ENCODE assay signal across 10 cellular contexts in genomic region chr6:125346143-125346925, GRCh38. TPM values are rescaled to one million over a fixed set of nuclear protein-coding genes. Genes with fewer than 3 reads are reported as not detected.
DNase-seq lines count a peak whose midpoint lies in the region; ATAC-seq lines count a peak whose summit lies in the region.
"Had no signal": no experiment of that assay in that cellular context is flagged by ENCODE, and none has a peak within 500 bp of the region (broad histone marks: within the 10 kb centered on the region; RNA-seq: fewer than 3 reads in every experiment).

No MANE protein-coding gene starts in this region.

- peak overlapping the region; percentile 29 for H2AFZ ChIP-seq in mesenchymal stem cell (ENCODE audit: low read depth, low read length)

- H3K79me1 ChIP-seq in mesenchymal stem cell (replicated peaks; ENCODE audit: low read length, poor library complexity, severe bottlenecking) = no peaks in the 10 kb centered on the region

- H3K4me2 ChIP-seq in mesenchymal stem cell (ENCODE audit: low read length, poor library complexity, severe bottlenecking) = no peak overlapping the region

- H4K8ac ChIP-seq in mesenchymal stem cell (ENCODE audit: low read length) = peak overlapping the region; percentile 55

- H3K27ac Mint-ChIP-seq in activated T-helper 2 cell treated with anti-CD3 and anti-CD28 coated beads, Interferon-gamma antibody, Interleukin-2, Interleukin-4, amounts not matched to agents 10 μg/mL and 5 μg/mL and 100 μg/mL, durations not matched to agents 14 hours and 24 hours and 36 hours = no peak overlapping the region
- H3K27ac Mint-ChIP-seq: activated naive CD8-positive, alpha-beta T cell had no signal

- H2BK120ac ChIP-seq in mesenchymal stem cell (ENCODE audit: low read depth, low read length) = no peak overlapping the region

- peaks cover 3% of the 10 kb centered on the region for H3K4me1 ChIP-seq in mesenchymal stem cell (ENCODE audit: control insufficient read depth, insufficient read depth, low read depth, low read length)

- H3K18ac ChIP-seq in mesenchymal stem cell (ENCODE audit: low read depth in 1 of 2, low read length in 2 of 2) = peak overlapping the region in 1 of 2 experiments; percentile 37

- H3K9me3 ChIP-seq in mesenchymal stem cell (ENCODE audit: control insufficient read depth, low read length) = no peaks in the 10 kb centered on the region

- H3K36me3 ChIP-seq in mesenchymal stem cell (ENCODE audit: control insufficient read depth in 1 of 2, insufficient read depth in 2 of 2, low read depth in 1 of 2, low read length in 2 of 2) = no peaks in the 10 kb centered on the region

- H3K9me3 Mint-ChIP-seq in activated T-helper 2 cell treated with anti-CD3 and anti-CD28 coated beads, Interferon-gamma antibody, Interleukin-2, Interleukin-4, amounts not matched to agents 10 μg/mL and 5 μg/mL and 100 μg/mL, durations not matched to agents 14 hours and 24 hours and 36 hours = no peaks in the 10 kb centered on the region

- H3K27ac ChIP-seq in mesenchymal stem cell (ENCODE audit: low read length, poor library complexity, severe bottlenecking) = no peak overlapping the region

- H3K9ac ChIP-seq in mesenchymal stem cell (ENCODE audit: low read length) = no peak overlapping the region

- no peak overlapping the region for H2BK15ac ChIP-seq in mesenchymal stem cell (ENCODE audit: low read depth, poor library complexity, severe bottlenecking)

- H3K4ac ChIP-seq in mesenchymal stem cell (ENCODE audit: low read depth in 1 of 2, low read length in 2 of 2) = no peak overlapping the region

- peak; percentile 74 for DNase-seq in NCI-H69 (lab: John Stamatoyannopoulos, UW)
- DNase-seq in mesenchymal stem cell = no peak
- no peak for DNase-seq in activated CD4-positive, alpha-beta T cell treated with anti-CD3 and anti-CD28 coated beads, Interleukin-2, amount 50 U/mL, for 4 hours
- no peak for DNase-seq in activated T-helper 2 cell treated with anti-CD3 and anti-CD28 coated beads, Interferon-gamma antibody, Interleukin-2, Interleukin-4, amounts not matched to agents 10 μg/mL and 5 μg/mL and 100 μg/mL, durations not matched to agents 14 hours and 24 hours and 36 hours (ENCODE audit: low spot score)
- no peak for DNase-seq in central memory CD4-positive, alpha-beta T cell
- no peak for DNase-seq in NCI-H82 treated with DMSO at 0.1 percent for 48 hours (lab: John Stamatoyannopoulos, UW; ENCODE audit: unreplicated experiment)

- peak; percentile 16 for ATAC-seq in GM18520 (IDR thresholded peaks at IDR 0.05; ENCODE audit: unreplicated experiment)
- ATAC-seq in HG02571 (IDR thresholded peaks at IDR 0.05; ENCODE audit: unreplicated experiment) = peak; percentile 53
- ATAC-seq: HCT116 had no signal

- no peak overlapping the region for H3K23ac ChIP-seq in mesenchymal stem cell (ENCODE audit: low read length in 2 of 2)

- 71% methylated on average over 10 of the region's 13 CpGs for WGBS in mesenchymal stem cell

- H3K36me3 Mint-ChIP-seq in activated T-helper 2 cell treated with anti-CD3 and anti-CD28 coated beads, Interferon-gamma antibody, Interleukin-2, Interleukin-4, amounts not matched to agents 10 μg/mL and 5 μg/mL and 100 μg/mL, durations not matched to agents 14 hours and 24 hours and 36 hours (ENCODE audit: low read depth) = no peaks in the 10 kb centered on the region
- H3K36me3 Mint-ChIP-seq: activated naive CD8-positive, alpha-beta T cell had no signal

- no peak overlapping the region for H2AK5ac ChIP-seq in mesenchymal stem cell (ENCODE audit: low read length, severe bottlenecking)

- H3K27me3 Mint-ChIP-seq in activated T-helper 2 cell treated with anti-CD3 and anti-CD28 coated beads, Interferon-gamma antibody, Interleukin-2, Interleukin-4, amounts not matched to agents 10 μg/mL and 5 μg/mL and 100 μg/mL, durations not matched to agents 14 hours and 24 hours and 36 hours (ENCODE audit: low read depth) = peaks cover 5% of the 10 kb centered on the region
- H3K27me3 Mint-ChIP-seq: activated naive CD8-positive, alpha-beta T cell had no signal

- no peak overlapping the region for H3K4me3 Mint-ChIP-seq in activated T-helper 2 cell treated with anti-CD3 and anti-CD28 coated beads, Interferon-gamma antibody, Interleukin-2, Interleukin-4, amounts not matched to agents 10 μg/mL and 5 μg/mL and 100 μg/mL, durations not matched to agents 14 hours and 24 hours and 36 hours (ENCODE audit: low read depth)
- H3K4me3 Mint-ChIP-seq: activated naive CD8-positive, alpha-beta T cell had no signal

- H3K4me1 Mint-ChIP-seq in activated T-helper 2 cell treated with anti-CD3 and anti-CD28 coated beads, Interferon-gamma antibody, Interleukin-2, Interleukin-4, amounts not matched to agents 10 μg/mL and 5 μg/mL and 100 μg/mL, durations not matched to agents 14 hours and 24 hours and 36 hours (ENCODE audit: low read depth) = no peaks in the 10 kb centered on the region

- no peaks in the 10 kb centered on the region for H3K27me3 ChIP-seq in mesenchymal stem cell (ENCODE audit: control insufficient read depth in 1 of 2, insufficient read depth in 1 of 2, low read length in 2 of 2)

- no peak overlapping the region for H3K14ac ChIP-seq in mesenchymal stem cell (ENCODE audit: low read length in 2 of 2)

- no peak overlapping the region for H3K4me3 ChIP-seq in mesenchymal stem cell (ENCODE audit: insufficient read depth in 1 of 2, low read depth in 1 of 2, low read length in 2 of 2)

- H4K91ac ChIP-seq in mesenchymal stem cell (ENCODE audit: low read length) = no peak overlapping the region

- H2BK12ac ChIP-seq in mesenchymal stem cell (ENCODE audit: low read length in 2 of 2) = no peak overlapping the region

- intact Hi-C loops in activated T-helper 2 cell treated with anti-CD3 and anti-CD28 coated beads, Interferon-gamma antibody, Interleukin-2, Interleukin-4, amounts not matched to agents 10 μg/mL and 5 μg/mL and 100 μg/mL, durations not matched to agents 14 hours and 24 hours and 36 hours (cut with micrococcal nuclease) = no loop called here

- no peak overlapping the region for H2BK5ac ChIP-seq in mesenchymal stem cell (ENCODE audit: low read depth, low read length, poor library complexity, severe bottlenecking)

RNA-seq across cellular contexts. Expression of gene HDDC2, which starts 44.6 kb away (rescaled TPM):
- 47.5 TPM for polyA plus RNA-seq in mesenchymal stem cell (2013, experiment 1 of 2)
- polyA plus RNA-seq in mesenchymal stem cell (2013, experiment 2 of 2) = 50.7 TPM
- total RNA-seq in activated T-helper 2 cell treated with anti-CD3 and anti-CD28 coated beads, Interferon-gamma antibody, Interleukin-2, Interleukin-4, amounts not matched to agents 10 μg/mL and 5 μg/mL and 100 μg/mL, durations not matched to agents 14 hours and 24 hours and 36 hours = 78.3 and 80.7 TPM in 2 replicates
